ENCODE assay signal across 8 cellular contexts in genomic region chr1:173861731-173862145, GRCh38. TPM values are rescaled to one million over a fixed set of nuclear protein-coding genes. Genes with fewer than 3 reads are reported as not detected.
DNase-seq lines count a peak whose midpoint lies in the region; ATAC-seq, FAIRE-seq and TF ChIP-seq lines count a peak whose summit lies in the region.
"Had no signal": no experiment of that assay in that cellular context is flagged by ENCODE, and none has a peak within 500 bp of the region (broad histone marks: within the 10 kb centered on the region; RNA-seq: fewer than 3 reads in every experiment).

No MANE protein-coding gene starts in this region.

- no peak for ATAC-seq in CD8-positive, alpha-beta T cell
- ATAC-seq in GM18517 (IDR thresholded peaks at IDR 0.05; ENCODE audit: unreplicated experiment), result no peak

- CTCF ChIA-PET in CD8-positive, alpha-beta T cell (lab: Charles Lee), result no interaction called here

- H3K4me1 ChIP-seq in CD8-positive, alpha-beta T cell (ENCODE audit: insufficient read depth, low read length), result peaks cover 27% of the 10 kb centered on the region
- H3K4me1 ChIP-seq in Karpas-422 (ENCODE audit: low read length) (peaks cover 20% of the 10 kb centered on the region), astrocyte (ENCODE audit: insufficient read depth, low read length) (peaks cover 6% of the 10 kb centered on the region)

- TF ChIP-seq CTCF in CD8-positive, alpha-beta T cell (IDR thresholded peaks at IDR 0.05), result no peak
- TF ChIP-seq CTCF in astrocyte (IDR thresholded peaks at IDR 0.05; ENCODE audit: insufficient read depth, low read depth, low read length), result no peak
- no peak for TF ChIP-seq CTCF in dorsolateral prefrontal cortex (IDR thresholded peaks at IDR 0.05 in 54 of 56, conservative IDR thresholded peaks at IDR 0.05 in 2 of 56; ENCODE audit: low read depth in 1 of 56, partially characterized antibody in 56 of 56)

- POLR2A ChIA-PET in CD8-positive, alpha-beta T cell (lab: Charles Lee), result interaction anchor here (0.6 to 0.8 kb wide), 2 partner anchors 8 to 38 kb away, joined by 3 read pairs; no protein-coding TSS in a partner anchor

- no peaks in the 10 kb centered on the region for H3K9me3 Mint-ChIP-seq in CD8-positive, alpha-beta T cell
- no peaks in the 10 kb centered on the region for H3K9me3 Mint-ChIP-seq in astrocyte (ENCODE audit: unreplicated experiment)

- H3K4me3 ChIP-seq in CD8-positive, alpha-beta T cell (ENCODE audit: low read depth, low read length), result no peak overlapping the region
- H3K4me3 ChIP-seq in Karpas-422 (ENCODE audit: low read length) (no peak overlapping the region), astrocyte (ENCODE audit: insufficient read depth, low read depth, low read length) (no peak overlapping the region), dorsolateral prefrontal cortex (no peak overlapping the region)
- H3K4me3 ChIP-seq: left ventricle myocardium inferior had no signal

- peaks cover 76% of the 10 kb centered on the region for H3K36me3 Mint-ChIP-seq in CD8-positive, alpha-beta T cell
- peaks cover 33% of the 10 kb centered on the region for H3K36me3 Mint-ChIP-seq in astrocyte (ENCODE audit: low read depth, unreplicated experiment)

- intact Hi-C loops in CD8-positive, alpha-beta T cell (cut with DNase I, micrococcal nuclease), result loop anchor here (2.0 to 10.0 kb wide), 2 partner anchors 77 to 1103 kb away; no protein-coding TSS in a partner anchor
- intact Hi-C loops in dorsolateral prefrontal cortex (cut with DNase I), result loop anchor here in 1 of 2 donors (10.0 kb wide), 1 partner anchor 163 kb away; the partner anchor contains the start of gene RC3H1

- no peak overlapping the region for H3K27ac ChIP-seq in CD8-positive, alpha-beta T cell (ENCODE audit: low read depth, low read length)
- H3K27ac ChIP-seq in Karpas-422 (ENCODE audit: low read length) (no peak overlapping the region), astrocyte (ENCODE audit: low read depth, low read length) (no peak overlapping the region), dorsolateral prefrontal cortex (no peak overlapping the region)
- H3K27ac ChIP-seq: left ventricle myocardium inferior had no signal

- H3K27me3 Mint-ChIP-seq in CD8-positive, alpha-beta T cell (ENCODE audit: low read depth), result no peaks in the 10 kb centered on the region
- no peaks in the 10 kb centered on the region for H3K27me3 Mint-ChIP-seq in astrocyte (ENCODE audit: low read depth, unreplicated experiment)

- H4K20me1 ChIP-seq in Karpas-422 (ENCODE audit: insufficient read depth, low read depth, low read length) (peaks cover 32% of the 10 kb centered on the region), astrocyte (ENCODE audit: insufficient read depth, low read length) (peaks cover 56% of the 10 kb centered on the region)

- no peaks in the 10 kb centered on the region for H3K9me2 ChIP-seq in Karpas-422 (replicated peaks; ENCODE audit: insufficient read depth, low read length)

- H3K27ac Mint-ChIP-seq in CD8-positive, alpha-beta T cell, result peak overlapping the region; percentile 34
- peak overlapping the region; percentile 75 for H3K27ac Mint-ChIP-seq in astrocyte (ENCODE audit: unreplicated experiment)

- FAIRE-seq in astrocyte (lab: Jason Lieb, UNC), result no peak

- no peak overlapping the region for H2AFZ ChIP-seq in Karpas-422 (ENCODE audit: low read length)
- H2AFZ ChIP-seq in astrocyte (ENCODE audit: low read depth, low read length), result no peak overlapping the region

- no peak overlapping the region for H3K4me2 ChIP-seq in Karpas-422 (ENCODE audit: low read depth, low read length, poor library complexity, severe bottlenecking)
- no peak overlapping the region for H3K4me2 ChIP-seq in astrocyte (ENCODE audit: low read length)

- H3K9ac ChIP-seq in Karpas-422 (ENCODE audit: low read length) (no peak overlapping the region), astrocyte (ENCODE audit: low read length) (no peak overlapping the region)

- H3K27me3 ChIP-seq in CD8-positive, alpha-beta T cell (ENCODE audit: insufficient read depth, low read length), result no peaks in the 10 kb centered on the region
- no peaks in the 10 kb centered on the region for H3K27me3 ChIP-seq in Karpas-422 (ENCODE audit: low read length)
- H3K27me3 ChIP-seq in astrocyte (ENCODE audit: insufficient read depth, low read length), result no peaks in the 10 kb centered on the region
- H3K27me3 ChIP-seq in dorsolateral prefrontal cortex, result no peaks in the 10 kb centered on the region

- H3K4me3 Mint-ChIP-seq in CD8-positive, alpha-beta T cell, result no peak overlapping the region
- H3K4me3 Mint-ChIP-seq in astrocyte (ENCODE audit: unreplicated experiment), result peak overlapping the region; percentile 74

- H3K36me3 ChIP-seq in CD8-positive, alpha-beta T cell (ENCODE audit: insufficient read depth, low read length), result peaks cover 25% of the 10 kb centered on the region
- peaks cover 40% of the 10 kb centered on the region for H3K36me3 ChIP-seq in Karpas-422 (ENCODE audit: insufficient read depth, low read length)
- peaks cover 47% of the 10 kb centered on the region for H3K36me3 ChIP-seq in astrocyte (ENCODE audit: insufficient read depth, low read length)

- peaks cover 9% of the 10 kb centered on the region for H3K79me2 ChIP-seq in Karpas-422 (ENCODE audit: low read length)
- H3K79me2 ChIP-seq in astrocyte (ENCODE audit: insufficient read depth, low read length), result peaks cover 32% of the 10 kb centered on the region

- no peaks in the 10 kb centered on the region for H3K9me3 ChIP-seq in CD8-positive, alpha-beta T cell (ENCODE audit: low read length)
- H3K9me3 ChIP-seq in Karpas-422 (ENCODE audit: low read length) (no peaks in the 10 kb centered on the region), astrocyte (ENCODE audit: insufficient read depth, low read depth, low read length) (no peaks in the 10 kb centered on the region)
- H3K9me3 ChIP-seq: left ventricle myocardium inferior had no signal

- DNase-seq in CD8-positive, alpha-beta T cell, result no peak
- peak; percentile 83 for DNase-seq in Karpas-422
- DNase-seq in astrocyte (ENCODE audit: low read depth), result no peak
- DNase-seq in dorsolateral prefrontal cortex, result no peak
- DNase-seq in NCI-H2227 treated with DMSO at 0.1 percent for 48 hours (lab: John Stamatoyannopoulos, UW), result no peak
- DNase-seq: cortex of kidney, left ventricle myocardium inferior had no signal

- peaks cover 34% of the 10 kb centered on the region for H3K4me1 Mint-ChIP-seq in CD8-positive, alpha-beta T cell (ENCODE audit: low read depth)
- peaks cover 24% of the 10 kb centered on the region for H3K4me1 Mint-ChIP-seq in astrocyte (ENCODE audit: low read depth, unreplicated experiment)

RNA-seq across cellular contexts. Expression of gene GAS5, which starts 6.1 kb away (rescaled TPM):
- 100 to 1,000 TPM; 774 to 800 TPM for total RNA-seq in CD8-positive, alpha-beta T cell
- total RNA-seq in Karpas-422 (2014; rRNA removed; shearing (Covaris generic); ENCODE audit: low replicate concordance), result 636 and 838 TPM in 2 replicates
- total RNA-seq in astrocyte (435 and 473 TPM in 2 replicates), dorsolateral prefrontal cortex (100 to 1,000 TPM in 112 of 120 experiments, 10 to 100 TPM in 8; 88.6 to 204 (median 118) TPM)

RNA-seq across cellular contexts. Expression of gene ZBTB37, which starts 6.4 kb away (rescaled TPM):
- 10 to 100 TPM in 1 of 2 experiments, 1 to 10 TPM in 1; 8.8 to 10.4 TPM for total RNA-seq in CD8-positive, alpha-beta T cell
- total RNA-seq in Karpas-422 (2014; rRNA removed; shearing (Covaris generic); ENCODE audit: low replicate concordance), result 9.7 and 15.8 TPM in 2 replicates
- total RNA-seq in astrocyte (9.9 and 10.7 TPM in 2 replicates), dorsolateral prefrontal cortex (10 to 100 TPM; 14.3 to 44.8 (median 23.1) TPM)

RNA-seq across cellular contexts. Expression of gene CENPL, which starts 37.1 kb away (rescaled TPM):
- total RNA-seq in CD8-positive, alpha-beta T cell, result 1 to 10 TPM; 4.0 to 5.7 TPM
- total RNA-seq in Karpas-422 (2014; rRNA removed; shearing (Covaris generic); ENCODE audit: low replicate concordance), result 15.5 and 29.3 TPM in 2 replicates
- 7.6 and 7.9 TPM in 2 replicates for total RNA-seq in astrocyte
- total RNA-seq in dorsolateral prefrontal cortex, result 10 to 100 TPM in 3 of 120 experiments, 1 to 10 TPM in 117; 2.4 to 10.9 (median 5.3) TPM

RNA-seq across cellular contexts. Expression of gene DARS2, which starts 37.3 kb away (rescaled TPM):
- total RNA-seq in CD8-positive, alpha-beta T cell, result 1 to 10 TPM; 1.5 to 1.6 TPM
- total RNA-seq in Karpas-422 (2014; rRNA removed; shearing (Covaris generic); ENCODE audit: low replicate concordance), result 23.4 and 39.3 TPM in 2 replicates
- 17.4 and 17.9 TPM in 2 replicates for total RNA-seq in astrocyte
- total RNA-seq in dorsolateral prefrontal cortex, result 10 to 100 TPM in 53 of 120 experiments, 1 to 10 TPM in 67; 7.0 to 13.9 (median 9.8) TPM

RNA-seq across cellular contexts. Expression of gene SERPINC1, which starts 55.4 kb away (rescaled TPM):
- total RNA-seq in CD8-positive, alpha-beta T cell, result not detected
- total RNA-seq in Karpas-422 (2014; rRNA removed; shearing (Covaris generic); ENCODE audit: low replicate concordance), result 0.26 TPM in 1 of 2 replicates, not detected in the other
- total RNA-seq in astrocyte (not detected in 2 replicates), dorsolateral prefrontal cortex (1 to 10 TPM in 7 of 120 experiments, under 1 TPM in 32, not detected in 81; 0.27 to 2.0 (median 0.58) TPM)
- total RNA-seq: left ventricle myocardium inferior had no signal
